In the genomic region with DNA sequence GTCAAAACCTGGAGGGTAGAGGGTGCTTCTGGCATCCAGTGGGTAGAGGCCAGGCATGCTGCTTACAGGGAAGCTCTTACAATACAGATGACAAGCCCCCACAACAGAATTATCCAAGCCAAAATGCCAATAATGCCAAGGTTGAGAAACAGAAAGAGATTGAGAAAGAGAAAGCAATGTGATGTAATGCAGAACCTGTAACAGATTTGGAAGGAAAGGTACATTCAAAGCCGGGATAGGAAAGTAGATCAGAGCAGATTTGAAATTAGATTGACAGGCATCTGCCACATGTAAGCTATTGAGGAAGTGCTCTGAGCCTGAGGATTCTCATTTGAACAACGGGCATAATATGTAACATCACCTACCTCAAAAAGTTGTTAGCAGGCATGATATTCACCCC, we compare ENCODE assay signal across 17 cellular contexts.
A peak's percentile ranks its signal among the peaks of the same experiment; 100 is the strongest.
DNase-seq lines count a peak whose midpoint lies in the region; ATAC-seq and TF ChIP-seq lines count a peak whose summit lies in the region.
"Had no signal": no experiment of that assay in that cellular context is flagged by ENCODE, and none has a peak within 500 bp of the region (broad histone marks: within the 10 kb centered on the region; RNA-seq: fewer than 3 reads in every experiment).

No MANE protein-coding gene starts in this region.

- no peaks in the 10 kb centered on the region for H3K36me3 Mint-ChIP-seq in Calu3 (ENCODE audit: insufficient read depth, unreplicated experiment)
- no peaks in the 10 kb centered on the region for H3K36me3 Mint-ChIP-seq in activated CD4-positive, alpha-beta T cell treated with anti-CD3 and anti-CD28 coated beads, Interleukin-2, amount 10 ng/mL, durations not matched to agents 24 days and 14 days (ENCODE audit: low read depth)
- H3K36me3 Mint-ChIP-seq: CD4-positive, CD25-positive, alpha-beta regulatory T cell; CD8-positive, alpha-beta T cell had no signal

- H3K4me1 Mint-ChIP-seq in Calu3 (ENCODE audit: low read depth, unreplicated experiment), result no peaks in the 10 kb centered on the region
- H3K4me1 Mint-ChIP-seq in activated CD4-positive, alpha-beta T cell treated with anti-CD3 and anti-CD28 coated beads, Interleukin-2, amount 10 ng/mL, durations not matched to agents 24 days and 14 days, result no peaks in the 10 kb centered on the region
- H3K4me1 Mint-ChIP-seq: CD4-positive, CD25-positive, alpha-beta regulatory T cell had no signal

- H3K4me3 Mint-ChIP-seq in Calu3 (ENCODE audit: low read depth, unreplicated experiment), result no peak overlapping the region
- H3K4me3 Mint-ChIP-seq in activated CD4-positive, alpha-beta T cell treated with anti-CD3 and anti-CD28 coated beads, Interleukin-2, amount 10 ng/mL, durations not matched to agents 24 days and 14 days, result no peak overlapping the region
- H3K4me3 Mint-ChIP-seq: CD4-positive, CD25-positive, alpha-beta regulatory T cell; CD8-positive, alpha-beta T cell; GM23338; H9 had no signal

- H3K27me3 Mint-ChIP-seq in Calu3 (ENCODE audit: unreplicated experiment), result no peaks in the 10 kb centered on the region
- H3K27me3 Mint-ChIP-seq in activated CD4-positive, alpha-beta T cell treated with anti-CD3 and anti-CD28 coated beads, Interleukin-2, amount 10 ng/mL, durations not matched to agents 24 days and 14 days, result peaks cover 2% of the 10 kb centered on the region
- H3K27me3 Mint-ChIP-seq: CD4-positive, CD25-positive, alpha-beta regulatory T cell had no signal

- intact Hi-C loops in Calu3 (cut with micrococcal nuclease; ENCODE audit: unreplicated experiment), result no loop called here
- intact Hi-C loops in activated CD4-positive, alpha-beta T cell treated with anti-CD3 and anti-CD28 coated beads, Interleukin-2, amount 10 ng/mL, durations not matched to agents 24 days and 14 days (cut with micrococcal nuclease), result no loop called here

- no peak for TF ChIP-seq CTCF in Calu3 (IDR thresholded peaks at IDR 0.05; ENCODE audit: unreplicated experiment)

- ATAC-seq in HG02763 (IDR thresholded peaks at IDR 0.05; ENCODE audit: unreplicated experiment), result no peak
- ATAC-seq: CD8-positive, alpha-beta T cell; GM23338; HCT116 had no signal

- in situ Hi-C loops in G401 (cut with HindIII; ENCODE audit: low sequenced_read_pairs), result no loop called here

- H3K9me3 Mint-ChIP-seq in Calu3 (ENCODE audit: low read depth, unreplicated experiment), result no peaks in the 10 kb centered on the region
- H3K9me3 Mint-ChIP-seq in activated CD4-positive, alpha-beta T cell treated with anti-CD3 and anti-CD28 coated beads, Interleukin-2, amount 10 ng/mL, durations not matched to agents 24 days and 14 days, result no peaks in the 10 kb centered on the region
- H3K9me3 Mint-ChIP-seq: CD8-positive, alpha-beta T cell; GM23338; H9 had no signal

- CTCF ChIA-PET in Calu3 (lab: Charles Lee), result no interaction called here

- DNase-seq in G401 (ENCODE audit: low spot score) (peak; percentile 20), NCI-H446 treated with DMSO at 0.1 percent for 48 hours (lab: John Stamatoyannopoulos, UW) (peak; percentile 3), cerebellar cortex (ENCODE audit: low spot score) (peak; percentile 11), Calu3 (no peak)
- DNase-seq in activated CD4-positive, alpha-beta T cell treated with anti-CD3 and anti-CD28 coated beads, Interleukin-2, amount 10 ng/mL, durations not matched to agents 24 days and 14 days, result no peak
- DNase-seq: C1 segment of cervical spinal cord; Caco-2; CD4-positive, CD25-positive, alpha-beta regulatory T cell; CD8-positive, alpha-beta T cell; DMS 273 treated with DMSO at 0.1 percent for 48 hours; DMS79; EL; GF-D8; H9 had no signal

- BruUV-seq in Calu3 (replicated peaks; lab: Mats Ljungman, UMichigan), result no TSS peak

- H3K27ac Mint-ChIP-seq in Calu3 (ENCODE audit: unreplicated experiment), result no peak overlapping the region
- H3K27ac Mint-ChIP-seq in activated CD4-positive, alpha-beta T cell treated with anti-CD3 and anti-CD28 coated beads, Interleukin-2, amount 10 ng/mL, durations not matched to agents 24 days and 14 days, result no peak overlapping the region
- H3K27ac Mint-ChIP-seq: CD4-positive, CD25-positive, alpha-beta regulatory T cell; CD8-positive, alpha-beta T cell; GM23338; H9 had no signal

Comparison
In these comparisons a context has a peak if more than half of its experiments do, and no peak if none do; other contexts are left out.
1. DNase-seq: peak in G401 (single experiment), NCI-H446 treated with DMSO at 0.1 percent for 48 hours (single experiment) and cerebellar cortex (single experiment); none in Calu3 (single experiment) and activated CD4-positive, alpha-beta T cell treated with anti-CD3 and anti-CD28 coated beads, Interleukin-2, amount 10 ng/mL, durations not matched to agents 24 days and 14 days (single experiment).